1 cellular context compared by ENCODE assay signal in the genomic region with DNA sequence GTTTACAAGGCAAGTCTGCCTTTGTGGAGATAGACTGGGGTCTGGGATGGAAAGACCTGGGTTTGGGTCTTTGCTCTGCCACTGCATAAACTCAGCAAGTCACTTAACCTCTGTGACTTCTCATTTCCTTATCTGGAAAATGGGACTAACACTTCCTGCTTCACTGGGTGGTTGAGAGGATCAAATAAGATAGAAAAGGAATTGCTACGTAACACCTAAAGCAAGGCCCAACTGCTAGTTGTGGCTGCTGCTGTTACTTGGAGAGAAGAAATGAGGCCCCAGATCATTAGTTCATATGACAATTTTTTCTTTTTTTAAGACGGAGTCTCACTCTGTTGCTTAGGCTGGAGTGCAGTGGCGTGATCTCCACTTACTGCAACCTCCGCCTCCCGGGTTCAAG.
A peak's percentile ranks its signal among the peaks of the same experiment; 100 is the strongest.
TF ChIP-seq lines count a peak whose summit lies in the region.

No MANE protein-coding gene starts in this region.

TF ChIP-seq in K562, 482 proteins besides CTCF, POLR2A, EP300 and RAD21 (continued from another document and continues in another):
- TF ChIP-seq, protein P1, sequence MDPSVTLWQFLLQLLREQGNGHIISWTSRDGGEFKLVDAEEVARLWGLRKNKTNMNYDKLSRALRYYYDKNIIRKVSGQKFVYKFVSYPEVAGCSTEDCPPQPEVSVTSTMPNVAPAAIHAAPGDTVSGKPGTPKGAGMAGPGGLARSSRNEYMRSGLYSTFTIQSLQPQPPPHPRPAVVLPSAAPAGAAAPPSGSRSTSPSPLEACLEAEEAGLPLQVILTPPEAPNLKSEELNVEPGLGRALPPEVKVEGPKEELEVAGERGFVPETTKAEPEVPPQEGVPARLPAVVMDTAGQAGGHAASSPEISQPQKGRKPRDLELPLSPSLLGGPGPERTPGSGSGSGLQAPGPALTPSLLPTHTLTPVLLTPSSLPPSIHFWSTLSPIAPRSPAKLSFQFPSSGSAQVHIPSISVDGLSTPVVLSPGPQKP (CRISPR knock-in tag; IDR thresholded peaks at IDR 0.05) = no peak
- TF ChIP-seq, protein P2, sequence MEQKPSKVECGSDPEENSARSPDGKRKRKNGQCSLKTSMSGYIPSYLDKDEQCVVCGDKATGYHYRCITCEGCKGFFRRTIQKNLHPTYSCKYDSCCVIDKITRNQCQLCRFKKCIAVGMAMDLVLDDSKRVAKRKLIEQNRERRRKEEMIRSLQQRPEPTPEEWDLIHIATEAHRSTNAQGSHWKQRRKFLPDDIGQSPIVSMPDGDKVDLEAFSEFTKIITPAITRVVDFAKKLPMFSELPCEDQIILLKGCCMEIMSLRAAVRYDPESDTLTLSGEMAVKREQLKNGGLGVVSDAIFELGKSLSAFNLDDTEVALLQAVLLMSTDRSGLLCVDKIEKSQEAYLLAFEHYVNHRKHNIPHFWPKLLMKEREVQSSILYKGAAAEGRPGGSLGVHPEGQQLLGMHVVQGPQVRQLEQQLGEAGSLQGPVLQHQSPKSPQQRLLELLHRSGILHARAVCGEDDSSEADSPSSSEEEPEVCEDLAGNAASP (IDR thresholded peaks at IDR 0.05) = no peak
- TF ChIP-seq TAF9B (IDR thresholded peaks at IDR 0.05; ENCODE audit: partially characterized antibody) (no peak), PRPF4 (IDR thresholded peaks at IDR 0.05; ENCODE audit: insufficient read depth, low read depth, low read length, poor library complexity, severe bottlenecking) (no peak), BHLHE40 (IDR thresholded peaks at IDR 0.05; ENCODE audit: low read length) (no peak), RHOXF2B (CRISPR knock-in tag; conservative IDR thresholded peaks at IDR 0.05) (no peak), HNRNPL (IDR thresholded peaks at IDR 0.05; ENCODE audit: low read depth, low read length) (no peak), NRF1 (conservative IDR thresholded peaks at IDR 0.05 in 1 of 2, IDR thresholded peaks at IDR 0.05 in 1 of 2) (no peak), CBFA2T3 (IDR thresholded peaks at IDR 0.05) (peak; percentile 51), ZC3H4 (CRISPR knock-in tag; IDR thresholded peaks at IDR 0.05; ENCODE audit: borderline replicate concordance) (no peak), SETDB1 (IDR thresholded peaks at IDR 0.05; ENCODE audit: low read length) (no peak), CREM (IDR thresholded peaks at IDR 0.05; ENCODE audit: low read depth) (peak; percentile 63), MYNN (IDR thresholded peaks at IDR 0.05) (no peak), MYNN (CRISPR knock-in tag; IDR thresholded peaks at IDR 0.05) (no peak), GTF2F1 (IDR thresholded peaks at IDR 0.05; ENCODE audit: low read depth, low read length) (no peak), CHD2 (IDR thresholded peaks at IDR 0.05; ENCODE audit: low read depth, low read length) (no peak), HNRNPK (IDR thresholded peaks at IDR 0.05; ENCODE audit: low read depth, low read length, poor library complexity, severe bottlenecking) (no peak), ZNF212 (CRISPR knock-in tag; IDR thresholded peaks at IDR 0.05) (no peak), HDAC6 (IDR thresholded peaks at IDR 0.05; ENCODE audit: low read depth, low read length) (no peak), ZNF785 (CRISPR knock-in tag; IDR thresholded peaks at IDR 0.05) (no peak), COPS2 (conservative IDR thresholded peaks at IDR 0.05) (no peak), ADNP (tag; IDR thresholded peaks at IDR 0.05) (peak; percentile 60; the same call in 1 of the 2 replicates), PHB2 (IDR thresholded peaks at IDR 0.05; ENCODE audit: low read depth) (no peak), TBL1XR1 (IDR thresholded peaks at IDR 0.05; ENCODE audit: low read length in 2 of 2) (no peak), CREB1 (IDR thresholded peaks at IDR 0.05) (no peak), CREB1 (CRISPR knock-in tag; IDR thresholded peaks at IDR 0.05) (no peak), TAF7 (tag; IDR thresholded peaks at IDR 0.05) (no peak), TEAD2 (tag; IDR thresholded peaks at IDR 0.05) (no peak), ZNF445 (CRISPR knock-in tag; IDR thresholded peaks at IDR 0.05; ENCODE audit: low read depth) (no peak), ELF1 (tag; IDR thresholded peaks at IDR 0.05) (no peak; the same call in none of the 2 replicates), XRCC5 (IDR thresholded peaks at IDR 0.05; ENCODE audit: low read depth, low read length) (no peak), HDAC8 (tag; IDR thresholded peaks at IDR 0.05) (no peak)
- TF ChIP-seq, protein P3, sequence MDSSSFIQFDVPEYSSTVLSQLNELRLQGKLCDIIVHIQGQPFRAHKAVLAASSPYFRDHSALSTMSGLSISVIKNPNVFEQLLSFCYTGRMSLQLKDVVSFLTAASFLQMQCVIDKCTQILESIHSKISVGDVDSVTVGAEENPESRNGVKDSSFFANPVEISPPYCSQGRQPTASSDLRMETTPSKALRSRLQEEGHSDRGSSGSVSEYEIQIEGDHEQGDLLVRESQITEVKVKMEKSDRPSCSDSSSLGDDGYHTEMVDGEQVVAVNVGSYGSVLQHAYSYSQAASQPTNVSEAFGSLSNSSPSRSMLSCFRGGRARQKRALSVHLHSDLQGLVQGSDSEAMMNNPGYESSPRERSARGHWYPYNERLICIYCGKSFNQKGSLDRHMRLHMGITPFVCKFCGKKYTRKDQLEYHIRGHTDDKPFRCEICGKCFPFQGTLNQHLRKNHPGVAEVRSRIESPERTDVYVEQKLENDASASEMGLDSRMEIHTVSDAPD (CRISPR knock-in tag; IDR thresholded peaks at IDR 0.05) = no peak
- TF ChIP-seq, protein P4, sequence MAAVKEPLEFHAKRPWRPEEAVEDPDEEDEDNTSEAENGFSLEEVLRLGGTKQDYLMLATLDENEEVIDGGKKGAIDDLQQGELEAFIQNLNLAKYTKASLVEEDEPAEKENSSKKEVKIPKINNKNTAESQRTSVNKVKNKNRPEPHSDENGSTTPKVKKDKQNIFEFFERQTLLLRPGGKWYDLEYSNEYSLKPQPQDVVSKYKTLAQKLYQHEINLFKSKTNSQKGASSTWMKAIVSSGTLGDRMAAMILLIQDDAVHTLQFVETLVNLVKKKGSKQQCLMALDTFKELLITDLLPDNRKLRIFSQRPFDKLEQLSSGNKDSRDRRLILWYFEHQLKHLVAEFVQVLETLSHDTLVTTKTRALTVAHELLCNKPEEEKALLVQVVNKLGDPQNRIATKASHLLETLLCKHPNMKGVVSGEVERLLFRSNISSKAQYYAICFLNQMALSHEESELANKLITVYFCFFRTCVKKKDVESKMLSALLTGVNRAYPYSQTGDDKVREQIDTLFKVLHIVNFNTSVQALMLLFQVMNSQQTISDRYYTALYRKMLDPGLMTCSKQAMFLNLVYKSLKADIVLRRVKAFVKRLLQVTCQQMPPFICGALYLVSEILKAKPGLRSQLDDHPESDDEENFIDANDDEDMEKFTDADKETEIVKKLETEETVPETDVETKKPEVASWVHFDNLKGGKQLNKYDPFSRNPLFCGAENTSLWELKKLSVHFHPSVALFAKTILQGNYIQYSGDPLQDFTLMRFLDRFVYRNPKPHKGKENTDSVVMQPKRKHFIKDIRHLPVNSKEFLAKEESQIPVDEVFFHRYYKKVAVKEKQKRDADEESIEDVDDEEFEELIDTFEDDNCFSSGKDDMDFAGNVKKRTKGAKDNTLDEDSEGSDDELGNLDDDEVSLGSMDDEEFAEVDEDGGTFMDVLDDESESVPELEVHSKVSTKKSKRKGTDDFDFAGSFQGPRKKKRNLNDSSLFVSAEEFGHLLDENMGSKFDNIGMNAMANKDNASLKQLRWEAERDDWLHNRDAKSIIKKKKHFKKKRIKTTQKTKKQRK (IDR thresholded peaks at IDR 0.05; ENCODE audit: borderline replicate concordance, low read depth, low read length) = no peak
- TF ChIP-seq, protein P5, sequence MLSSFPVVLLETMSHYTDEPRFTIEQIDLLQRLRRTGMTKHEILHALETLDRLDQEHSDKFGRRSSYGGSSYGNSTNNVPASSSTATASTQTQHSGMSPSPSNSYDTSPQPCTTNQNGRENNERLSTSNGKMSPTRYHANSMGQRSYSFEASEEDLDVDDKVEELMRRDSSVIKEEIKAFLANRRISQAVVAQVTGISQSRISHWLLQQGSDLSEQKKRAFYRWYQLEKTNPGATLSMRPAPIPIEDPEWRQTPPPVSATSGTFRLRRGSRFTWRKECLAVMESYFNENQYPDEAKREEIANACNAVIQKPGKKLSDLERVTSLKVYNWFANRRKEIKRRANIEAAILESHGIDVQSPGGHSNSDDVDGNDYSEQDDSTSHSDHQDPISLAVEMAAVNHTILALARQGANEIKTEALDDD (IDR thresholded peaks at IDR 0.05) = peak; percentile 79
- TF ChIP-seq, protein P6, sequence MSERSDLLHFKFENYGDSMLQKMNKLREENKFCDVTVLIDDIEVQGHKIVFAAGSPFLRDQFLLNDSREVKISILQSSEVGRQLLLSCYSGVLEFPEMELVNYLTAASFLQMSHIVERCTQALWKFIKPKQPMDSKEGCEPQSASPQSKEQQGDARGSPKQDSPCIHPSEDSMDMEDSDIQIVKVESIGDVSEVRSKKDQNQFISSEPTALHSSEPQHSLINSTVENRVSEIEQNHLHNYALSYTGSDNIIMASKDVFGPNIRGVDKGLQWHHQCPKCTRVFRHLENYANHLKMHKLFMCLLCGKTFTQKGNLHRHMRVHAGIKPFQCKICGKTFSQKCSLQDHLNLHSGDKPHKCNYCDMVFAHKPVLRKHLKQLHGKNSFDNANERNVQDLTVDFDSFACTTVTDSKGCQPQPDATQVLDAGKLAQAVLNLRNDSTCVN (CRISPR knock-in tag; IDR thresholded peaks at IDR 0.05) = no peak
- TF ChIP-seq, protein P7, sequence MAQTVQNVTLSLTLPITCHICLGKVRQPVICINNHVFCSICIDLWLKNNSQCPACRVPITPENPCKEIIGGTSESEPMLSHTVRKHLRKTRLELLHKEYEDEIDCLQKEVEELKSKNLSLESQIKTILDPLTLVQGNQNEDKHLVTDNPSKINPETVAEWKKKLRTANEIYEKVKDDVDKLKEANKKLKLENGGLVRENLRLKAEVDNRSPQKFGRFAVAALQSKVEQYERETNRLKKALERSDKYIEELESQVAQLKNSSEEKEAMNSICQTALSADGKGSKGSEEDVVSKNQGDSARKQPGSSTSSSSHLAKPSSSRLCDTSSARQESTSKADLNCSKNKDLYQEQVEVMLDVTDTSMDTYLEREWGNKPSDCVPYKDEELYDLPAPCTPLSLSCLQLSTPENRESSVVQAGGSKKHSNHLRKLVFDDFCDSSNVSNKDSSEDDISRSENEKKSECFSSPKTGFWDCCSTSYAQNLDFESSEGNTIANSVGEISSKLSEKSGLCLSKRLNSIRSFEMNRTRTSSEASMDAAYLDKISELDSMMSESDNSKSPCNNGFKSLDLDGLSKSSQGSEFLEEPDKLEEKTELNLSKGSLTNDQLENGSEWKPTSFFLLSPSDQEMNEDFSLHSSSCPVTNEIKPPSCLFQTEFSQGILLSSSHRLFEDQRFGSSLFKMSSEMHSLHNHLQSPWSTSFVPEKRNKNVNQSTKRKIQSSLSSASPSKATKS (CRISPR knock-in tag; IDR thresholded peaks at IDR 0.05) = no peak
- TF ChIP-seq, protein P8, sequence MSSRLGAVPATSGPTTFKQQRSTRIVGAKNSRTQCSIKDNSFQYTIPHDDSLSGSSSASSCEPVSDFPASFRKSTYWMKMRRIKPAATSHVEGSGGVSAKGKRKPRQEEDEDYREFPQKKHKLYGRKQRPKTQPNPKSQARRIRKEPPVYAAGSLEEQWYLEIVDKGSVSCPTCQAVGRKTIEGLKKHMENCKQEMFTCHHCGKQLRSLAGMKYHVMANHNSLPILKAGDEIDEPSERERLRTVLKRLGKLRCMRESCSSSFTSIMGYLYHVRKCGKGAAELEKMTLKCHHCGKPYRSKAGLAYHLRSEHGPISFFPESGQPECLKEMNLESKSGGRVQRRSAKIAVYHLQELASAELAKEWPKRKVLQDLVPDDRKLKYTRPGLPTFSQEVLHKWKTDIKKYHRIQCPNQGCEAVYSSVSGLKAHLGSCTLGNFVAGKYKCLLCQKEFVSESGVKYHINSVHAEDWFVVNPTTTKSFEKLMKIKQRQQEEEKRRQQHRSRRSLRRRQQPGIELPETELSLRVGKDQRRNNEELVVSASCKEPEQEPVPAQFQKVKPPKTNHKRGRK (tag; IDR thresholded peaks at IDR 0.05) = no peak
- TF ChIP-seq, protein P9, sequence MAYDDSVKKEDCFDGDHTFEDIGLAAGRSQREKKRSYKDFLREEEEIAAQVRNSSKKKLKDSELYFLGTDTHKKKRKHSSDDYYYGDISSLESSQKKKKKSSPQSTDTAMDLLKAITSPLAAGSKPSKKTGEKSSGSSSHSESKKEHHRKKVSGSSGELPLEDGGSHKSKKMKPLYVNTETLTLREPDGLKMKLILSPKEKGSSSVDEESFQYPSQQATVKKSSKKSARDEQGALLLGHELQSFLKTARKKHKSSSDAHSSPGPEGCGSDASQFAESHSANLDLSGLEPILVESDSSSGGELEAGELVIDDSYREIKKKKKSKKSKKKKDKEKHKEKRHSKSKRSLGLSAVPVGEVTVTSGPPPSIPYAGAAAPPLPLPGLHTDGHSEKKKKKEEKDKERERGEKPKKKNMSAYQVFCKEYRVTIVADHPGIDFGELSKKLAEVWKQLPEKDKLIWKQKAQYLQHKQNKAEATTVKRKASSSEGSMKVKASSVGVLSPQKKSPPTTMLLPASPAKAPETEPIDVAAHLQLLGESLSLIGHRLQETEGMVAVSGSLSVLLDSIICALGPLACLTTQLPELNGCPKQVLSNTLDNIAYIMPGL (CRISPR knock-in tag; IDR thresholded peaks at IDR 0.05) = no peak
- TF ChIP-seq, protein P10, sequence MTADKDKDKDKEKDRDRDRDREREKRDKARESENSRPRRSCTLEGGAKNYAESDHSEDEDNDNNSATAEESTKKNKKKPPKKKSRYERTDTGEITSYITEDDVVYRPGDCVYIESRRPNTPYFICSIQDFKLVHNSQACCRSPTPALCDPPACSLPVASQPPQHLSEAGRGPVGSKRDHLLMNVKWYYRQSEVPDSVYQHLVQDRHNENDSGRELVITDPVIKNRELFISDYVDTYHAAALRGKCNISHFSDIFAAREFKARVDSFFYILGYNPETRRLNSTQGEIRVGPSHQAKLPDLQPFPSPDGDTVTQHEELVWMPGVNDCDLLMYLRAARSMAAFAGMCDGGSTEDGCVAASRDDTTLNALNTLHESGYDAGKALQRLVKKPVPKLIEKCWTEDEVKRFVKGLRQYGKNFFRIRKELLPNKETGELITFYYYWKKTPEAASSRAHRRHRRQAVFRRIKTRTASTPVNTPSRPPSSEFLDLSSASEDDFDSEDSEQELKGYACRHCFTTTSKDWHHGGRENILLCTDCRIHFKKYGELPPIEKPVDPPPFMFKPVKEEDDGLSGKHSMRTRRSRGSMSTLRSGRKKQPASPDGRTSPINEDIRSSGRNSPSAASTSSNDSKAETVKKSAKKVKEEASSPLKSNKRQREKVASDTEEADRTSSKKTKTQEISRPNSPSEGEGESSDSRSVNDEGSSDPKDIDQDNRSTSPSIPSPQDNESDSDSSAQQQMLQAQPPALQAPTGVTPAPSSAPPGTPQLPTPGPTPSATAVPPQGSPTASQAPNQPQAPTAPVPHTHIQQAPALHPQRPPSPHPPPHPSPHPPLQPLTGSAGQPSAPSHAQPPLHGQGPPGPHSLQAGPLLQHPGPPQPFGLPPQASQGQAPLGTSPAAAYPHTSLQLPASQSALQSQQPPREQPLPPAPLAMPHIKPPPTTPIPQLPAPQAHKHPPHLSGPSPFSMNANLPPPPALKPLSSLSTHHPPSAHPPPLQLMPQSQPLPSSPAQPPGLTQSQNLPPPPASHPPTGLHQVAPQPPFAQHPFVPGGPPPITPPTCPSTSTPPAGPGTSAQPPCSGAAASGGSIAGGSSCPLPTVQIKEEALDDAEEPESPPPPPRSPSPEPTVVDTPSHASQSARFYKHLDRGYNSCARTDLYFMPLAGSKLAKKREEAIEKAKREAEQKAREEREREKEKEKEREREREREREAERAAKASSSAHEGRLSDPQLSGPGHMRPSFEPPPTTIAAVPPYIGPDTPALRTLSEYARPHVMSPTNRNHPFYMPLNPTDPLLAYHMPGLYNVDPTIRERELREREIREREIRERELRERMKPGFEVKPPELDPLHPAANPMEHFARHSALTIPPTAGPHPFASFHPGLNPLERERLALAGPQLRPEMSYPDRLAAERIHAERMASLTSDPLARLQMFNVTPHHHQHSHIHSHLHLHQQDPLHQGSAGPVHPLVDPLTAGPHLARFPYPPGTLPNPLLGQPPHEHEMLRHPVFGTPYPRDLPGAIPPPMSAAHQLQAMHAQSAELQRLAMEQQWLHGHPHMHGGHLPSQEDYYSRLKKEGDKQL (CRISPR knock-in tag; IDR thresholded peaks at IDR 0.05; ENCODE audit: borderline replicate concordance) = no peak
